Comparison of ENCODE assay signal across 13 cellular contexts in the genomic region with DNA sequence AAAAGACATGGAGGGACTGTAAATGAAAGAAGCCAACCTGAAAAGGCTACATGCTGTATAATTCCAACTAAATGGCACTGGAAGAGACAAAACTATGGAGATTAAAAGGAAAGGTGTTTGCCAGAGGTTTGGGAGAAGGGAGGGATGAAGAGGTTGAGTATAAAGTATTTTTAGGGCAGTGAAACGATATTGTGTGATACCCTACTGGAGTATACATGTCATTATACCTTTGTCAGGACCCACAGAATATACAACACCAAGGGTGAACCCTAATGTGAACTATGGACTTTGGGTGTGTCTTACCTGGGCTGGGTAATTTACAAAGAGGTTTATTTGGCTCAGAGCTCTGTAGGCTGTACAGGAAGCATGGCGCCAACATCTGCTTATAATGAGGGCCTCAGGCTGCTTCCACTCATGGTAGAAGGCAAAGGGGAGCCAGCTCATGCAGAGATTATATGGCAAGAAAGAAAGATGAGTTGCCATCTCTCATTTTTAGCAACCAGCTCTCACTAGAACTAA.
A peak's percentile ranks its signal among the peaks of the same experiment; 100 is the strongest.
DNase-seq lines count a peak whose midpoint lies in the region; ATAC-seq, FAIRE-seq and TF ChIP-seq lines count a peak whose summit lies in the region.
"Had no signal": no experiment of that assay in that cellular context is flagged by ENCODE, and none has a peak within 500 bp of the region (broad histone marks: within the 10 kb centered on the region; RNA-seq: fewer than 3 reads in every experiment).

No MANE protein-coding gene starts in this region.

- no peaks in the 10 kb centered on the region for H3K79me2 ChIP-seq in PC-3 (ENCODE audit: low read length)

- peak overlapping the region; percentile 23; the same call in 1 of the 2 replicates for H2AFZ ChIP-seq in PC-3 (ENCODE audit: low read length)

- H3K27me3 Mint-ChIP-seq in Calu3 (ENCODE audit: unreplicated experiment), result no peaks in the 10 kb centered on the region
- peaks cover 2% of the 10 kb centered on the region for H3K27me3 Mint-ChIP-seq in endothelial cell (ENCODE audit: unreplicated experiment)

- TF ChIP-seq CTCF in Calu3 (IDR thresholded peaks at IDR 0.05; ENCODE audit: unreplicated experiment) (no peak), PC-3 (conservative IDR thresholded peaks at IDR 0.05; ENCODE audit: low read depth, low read length) (no peak), endothelial cell (IDR thresholded peaks at IDR 0.05; ENCODE audit: unreplicated experiment) (no peak), D721Med (IDR thresholded peaks at IDR 0.05; ENCODE audit: insufficient read depth, missing control alignments) (no peak)

- no peak for ATAC-seq in PC-3

- H3K4me1 Mint-ChIP-seq in Calu3 (ENCODE audit: low read depth, unreplicated experiment), result peaks cover 24% of the 10 kb centered on the region
- peaks cover 26% of the 10 kb centered on the region for H3K4me1 Mint-ChIP-seq in endothelial cell (ENCODE audit: unreplicated experiment)
- H3K4me1 Mint-ChIP-seq: B cell had no signal

- H3K4me2 ChIP-seq in BLaER1, result peak overlapping the region; percentile 72
- H3K4me2 ChIP-seq in PC-3 (ENCODE audit: low read length), result no peak overlapping the region

- H3K9me3 Mint-ChIP-seq in Calu3 (ENCODE audit: low read depth, unreplicated experiment), result peaks cover 2% of the 10 kb centered on the region
- no peaks in the 10 kb centered on the region for H3K9me3 Mint-ChIP-seq in endothelial cell (ENCODE audit: unreplicated experiment)

- no peaks in the 10 kb centered on the region for H3K9me3 ChIP-seq in BLaER1
- no peaks in the 10 kb centered on the region for H3K9me3 ChIP-seq in PC-3 (ENCODE audit: low read length)
- H3K9me3 ChIP-seq: vagina had no signal

- H3K27me3 ChIP-seq in BLaER1 (no peaks in the 10 kb centered on the region), PC-3 (ENCODE audit: low read length) (0 out of 2 replicates have a peak, but pooled peaks cover 3% of the 10 kb centered on the region)
- H3K27me3 ChIP-seq: vagina had no signal

- peak overlapping the region; percentile 67 for H3K27ac Mint-ChIP-seq in Calu3 (ENCODE audit: unreplicated experiment)
- H3K27ac Mint-ChIP-seq in endothelial cell (ENCODE audit: unreplicated experiment), result peak overlapping the region; percentile 62
- H3K27ac Mint-ChIP-seq: B cell had no signal

- no peaks in the 10 kb centered on the region for H3K9me2 ChIP-seq in PC-3 (replicated peaks; ENCODE audit: low read length)

- in situ Hi-C loops in G401 (cut with HindIII; ENCODE audit: low sequenced_read_pairs), result no loop called here
- in situ Hi-C loops in ACHN (cut with HindIII; ENCODE audit: low pct_ligation_motif_present, low pct_unique_long_range_greater_than_20kb, low sequenced_read_pairs), result no loop called here

- H3K9ac ChIP-seq in BLaER1 (no peak overlapping the region), PC-3 (ENCODE audit: low read length) (no peak overlapping the region)

- no peaks in the 10 kb centered on the region for H3F3A ChIP-seq in PC-3 (ENCODE audit: low read length, unreplicated experiment)

- H3K4me1 ChIP-seq in BLaER1 (peaks cover 38% of the 10 kb centered on the region), PC-3 (ENCODE audit: insufficient read depth, low read length) (peaks cover 8% of the 10 kb centered on the region)

- intact Hi-C loops in Calu3 (cut with micrococcal nuclease; ENCODE audit: unreplicated experiment), result no loop called here
- intact Hi-C loops in PC-3 (cut with micrococcal nuclease), result no loop called here

- H3K4me3 Mint-ChIP-seq in Calu3 (ENCODE audit: low read depth, unreplicated experiment) (no peak overlapping the region), endothelial cell (ENCODE audit: unreplicated experiment) (peak overlapping the region; percentile 7)
- H3K4me3 Mint-ChIP-seq: B cell had no signal

- H3K36me3 ChIP-seq in BLaER1 (no peaks in the 10 kb centered on the region), PC-3 (ENCODE audit: low read depth, low read length) (no peaks in the 10 kb centered on the region)
- H3K36me3 ChIP-seq: vagina had no signal

- no peak for FAIRE-seq in D721Med (lab: Jason Lieb, UNC)

- BruUV-seq in Calu3 (replicated peaks; lab: Mats Ljungman, UMichigan) (no TSS peak), PC-3 (replicated peaks; lab: Mats Ljungman, UMichigan) (no TSS peak)

- H3K4me3 ChIP-seq in BLaER1, result no peak overlapping the region
- no peak overlapping the region for H3K4me3 ChIP-seq in PC-3 (ENCODE audit: low read length)
- H3K4me3 ChIP-seq: SK-N-MC, vagina had no signal

- H3K36me3 Mint-ChIP-seq in Calu3 (ENCODE audit: insufficient read depth, unreplicated experiment), result no peaks in the 10 kb centered on the region
- H3K36me3 Mint-ChIP-seq in endothelial cell (ENCODE audit: low read depth, unreplicated experiment), result no peaks in the 10 kb centered on the region

- H4K20me1 ChIP-seq in BLaER1 (no peaks in the 10 kb centered on the region), PC-3 (ENCODE audit: low read length) (no peaks in the 10 kb centered on the region)

- DNase-seq in Calu3 (no peak), PC-3 (no peak), endothelial cell (ENCODE audit: low spot score) (no peak), G401 (ENCODE audit: low spot score) (no peak), OCI-M2 (lab: John Stamatoyannopoulos, UW; ENCODE audit: unreplicated experiment) (no peak), D721Med (ENCODE audit: insufficient read length, low spot score) (no peak), ACHN (no peak)
- DNase-seq: cerebellar nuclear complex, retina had no signal

- H3K27ac ChIP-seq in BLaER1 (peak overlapping the region; percentile 48; the same call in 1 of the 2 replicates), PC-3 (ENCODE audit: low read length) (no peak overlapping the region)
- H3K27ac ChIP-seq: SK-N-MC, vagina had no signal

- POLR2A ChIA-PET in PC-3 (lab: Charles Lee; ENCODE audit: unreplicated experiment), result no interaction called here

- CTCF ChIA-PET in Calu3 (lab: Charles Lee), result no interaction called here
- CTCF ChIA-PET in PC-3 (lab: Charles Lee), result no interaction called here
